ENCODE assay signal across 10 cellular contexts in genomic region chr9:107213561-107214028, GRCh38.
DNase-seq lines count a peak whose midpoint lies in the region; ATAC-seq and TF ChIP-seq lines count a peak whose summit lies in the region.
"Had no signal": no experiment of that assay in that cellular context is flagged by ENCODE, and none has a peak within 500 bp of the region (broad histone marks: within the 10 kb centered on the region; RNA-seq: fewer than 3 reads in every experiment).

No MANE protein-coding gene starts in this region.

- no peaks in the 10 kb centered on the region for H3K27me3 ChIP-seq in fibroblast of lung (ENCODE audit: control insufficient read depth, insufficient read depth, low read length)
- H3K27me3 ChIP-seq: Peyer's patch had no signal

- peak; percentile 97 for ATAC-seq in GM19395 (IDR thresholded peaks at IDR 0.05; ENCODE audit: unreplicated experiment)
- ATAC-seq in HG03439 (IDR thresholded peaks at IDR 0.05; ENCODE audit: unreplicated experiment), result peak; percentile 94
- ATAC-seq in T-helper 17 cell, result peak; percentile 71

- H3K79me2 ChIP-seq in fibroblast of lung (ENCODE audit: control insufficient read depth, insufficient read depth, low read length), result no peaks in the 10 kb centered on the region

- no peaks in the 10 kb centered on the region for H3K36me3 Mint-ChIP-seq in T-helper 17 cell (ENCODE audit: low read depth)

- peak; percentile 28 for DNase-seq in COLO668 (lab: John Stamatoyannopoulos, UW; ENCODE audit: unreplicated experiment)
- no peak for DNase-seq in T-helper 17 cell
- DNase-seq in fibroblast of lung (ENCODE audit: low read depth in 2 of 2), result peak; percentile 94 to 97
- DNase-seq in stimulated activated CD8-positive, alpha-beta memory T cell treated with anti-CD3 and anti-CD28 coated beads, Interleukin-15, amount 100 ng/mL, for 1 hour (ENCODE audit: low read depth), result peak; percentile 1
- no peak for DNase-seq in HuH-7.5 (ENCODE audit: low spot score)
- DNase-seq in NCI-H1436 (lab: John Stamatoyannopoulos, UW), result no peak
- DNase-seq: psoas muscle had no signal

- H3K4me1 Mint-ChIP-seq in T-helper 17 cell, result peaks cover 6% of the 10 kb centered on the region

- H3K4me2 ChIP-seq in fibroblast of lung (ENCODE audit: extremely low read depth, insufficient read depth, low read length), result peak overlapping the region; percentile 70

- no peak overlapping the region for H3K9ac ChIP-seq in fibroblast of lung (ENCODE audit: insufficient read depth, low read length)

- H3K36me3 ChIP-seq in fibroblast of lung (ENCODE audit: control insufficient read depth, insufficient read depth, low read length), result no peaks in the 10 kb centered on the region
- H3K36me3 ChIP-seq: Peyer's patch had no signal

- H3K4me3 Mint-ChIP-seq in T-helper 17 cell, result no peak overlapping the region

- H3K4me1 ChIP-seq in fibroblast of lung (ENCODE audit: control insufficient read depth, extremely low read depth, insufficient read depth, low read length), result peaks cover 10% of the 10 kb centered on the region
- H3K4me1 ChIP-seq: Peyer's patch had no signal

- no peak overlapping the region for H3K4me3 ChIP-seq in fibroblast of lung (replicated peaks in 1 of 4; ENCODE audit: control extremely low read depth in 1 of 4, insufficient read depth in 1 of 4, low read depth in 3 of 4, low read length in 4 of 4)
- H3K4me3 ChIP-seq: Peyer's patch, psoas muscle had no signal

- H3K27ac ChIP-seq in fibroblast of lung (ENCODE audit: insufficient read depth, low read length), result peak overlapping the region; percentile 75
- H3K27ac ChIP-seq: Peyer's patch, psoas muscle had no signal

- H4K20me1 ChIP-seq in fibroblast of lung (ENCODE audit: control insufficient read depth, extremely low read depth, insufficient read depth, low read length), result no peaks in the 10 kb centered on the region

- H2AFZ ChIP-seq in fibroblast of lung (ENCODE audit: low read length), result no peak overlapping the region

- H3K27ac Mint-ChIP-seq in T-helper 17 cell, result no peak overlapping the region

- peak in 1 of 2 donors; percentile 4 for TF ChIP-seq CTCF in fibroblast of lung (conservative IDR thresholded peaks at IDR 0.05 in 1 of 2, IDR thresholded peaks at IDR 0.05 in 1 of 2; ENCODE audit: low read depth in 1 of 2, low read length in 2 of 2)

- H3K9me3 ChIP-seq in T-helper 17 cell (ENCODE audit: control insufficient read depth, low read length, poor library complexity, severe bottlenecking) (no peaks in the 10 kb centered on the region), fibroblast of lung (ENCODE audit: control insufficient read depth, insufficient read depth, low read depth, low read length) (no peaks in the 10 kb centered on the region)
- H3K9me3 ChIP-seq: Peyer's patch, psoas muscle had no signal

- peaks cover 19% of the 10 kb centered on the region for H3K27me3 Mint-ChIP-seq in T-helper 17 cell

Comparison
In these comparisons a context has a peak if more than half of its experiments do, and no peak if none do; other contexts are left out.
1. DNase-seq: peak in COLO668 (single experiment), fibroblast of lung (2 of 2) and stimulated activated CD8-positive, alpha-beta memory T cell treated with anti-CD3 and anti-CD28 coated beads, Interleukin-15, amount 100 ng/mL, for 1 hour (single experiment); none in T-helper 17 cell (0 of 3), HuH-7.5 (single experiment) and NCI-H1436 (single experiment).
2. Peak in every context shown above with its lines, with median percentiles within 50 percentile points of each other: ATAC-seq.